ENCODE assay signal across 23 cellular contexts in genomic region chr4:80112236-80112635, GRCh38. TPM values are rescaled to one million over a fixed set of nuclear protein-coding genes. Genes with fewer than 3 reads are reported as not detected.
DNase-seq lines count a peak whose midpoint lies in the region; ATAC-seq and TF ChIP-seq lines count a peak whose summit lies in the region.
"Had no signal": no experiment of that assay in that cellular context is flagged by ENCODE, and none has a peak within 500 bp of the region (broad histone marks: within the 10 kb centered on the region; RNA-seq: fewer than 3 reads in every experiment).

No MANE protein-coding gene starts in this region.

- CTCF ChIA-PET in BJ (lab: Yijun Ruan, JAX), result interaction anchor here (0.8 to 2.1 kb wide), 3 partner anchors 9 to 13 kb away, joined by 3 to 14 read pairs (median 3); no protein-coding TSS in a partner anchor

- H3K27ac Mint-ChIP-seq in activated naive CD8-positive, alpha-beta T cell treated with anti-CD3 and anti-CD28 coated beads, Interleukin-2, amount 50 U/mL, for 24 hours, result no peak overlapping the region
- H3K27ac Mint-ChIP-seq: activated CD8-positive, alpha-beta memory T cell treated with anti-CD3 and anti-CD28 coated beads, Interleukin-2, amount 10 ng/mL, durations not matched to agents 7 days and 5 days; activated naive CD8-positive, alpha-beta T cell; activated T-helper 17 cell treated with anti-CD3 and anti-CD28 coated beads, Interleukin-2, amount 50 U/mL, for 72 hours; CD8-positive, alpha-beta T cell; mesothelial cell of epicardium; natural killer cell treated with Interleukin-12 subunit alpha and Interleukin-12 subunit beta and Interleukin-15 and Interleukin-18, amount 100 ng/mL, for 72 hours; stimulated activated effector memory CD8-positive, alpha-beta T cell treated with anti-CD3 and anti-CD28 coated beads, Interleukin-12 subunit alpha, Interleukin-12 subunit beta, amount 100 ng/mL, for 72 hours had no signal

- intact Hi-C loops in sciatic nerve (cut with DNase I), result no loop called here

- H3K36me3 ChIP-seq in BJ (ENCODE audit: control insufficient read depth, insufficient read depth, low read length), result no peaks in the 10 kb centered on the region
- H3K36me3 ChIP-seq: HAP-1, pancreas, thoracic aorta had no signal

- DNase-seq in BJ (ENCODE audit: low read depth) (peak; percentile 64), NCI-H226 (peak; percentile 82), fibroblast of the conjunctiva (ENCODE audit: low read depth) (peak; percentile 83), sciatic nerve (ENCODE audit: low spot score) (no peak), germinal center (ENCODE audit: low spot score) (no peak)
- DNase-seq in activated CD4-positive, alpha-beta T cell treated with anti-CD3 and anti-CD28 coated beads, Interleukin-2, amount 50 U/mL, for 4 hours, result no peak
- DNase-seq in activated naive CD8-positive, alpha-beta T cell treated with anti-CD3 and anti-CD28 coated beads, Interleukin-2, amount 50 U/mL, for 24 hours, result no peak
- DNase-seq: activated CD4-positive, alpha-beta T cell treated with anti-CD3 and anti-CD28 coated beads for 4 hours; activated CD8-positive, alpha-beta memory T cell treated with anti-CD3 and anti-CD28 coated beads, Interleukin-2, amount 10 ng/mL, durations not matched to agents 7 days and 5 days; CD8-positive, alpha-beta T cell; effector memory CD4-positive, alpha-beta T cell; MM.1S; pancreas; PC-3; T-helper 1 cell had no signal

- POLR2A ChIA-PET in BJ (lab: Charles Lee), result no interaction called here

- ATAC-seq in sciatic nerve, result peak; percentile 90
- no peak for ATAC-seq in activated naive CD8-positive, alpha-beta T cell treated with anti-CD3 and anti-CD28 coated beads, Interleukin-2, amount 50 U/mL, for 24 hours
- no peak for ATAC-seq in HG02571 (IDR thresholded peaks at IDR 0.05; ENCODE audit: unreplicated experiment)
- ATAC-seq: activated CD8-positive, alpha-beta memory T cell treated with anti-CD3 and anti-CD28 coated beads, Interleukin-2, amount 10 ng/mL, durations not matched to agents 7 days and 5 days; activated T-helper 17 cell treated with anti-CD3 and anti-CD28 coated beads, Interleukin-2, amount 50 U/mL, for 72 hours; CD8-positive, alpha-beta T cell; natural killer cell treated with Interleukin-12 subunit alpha and Interleukin-12 subunit beta and Interleukin-15 and Interleukin-18, amount 100 ng/mL, for 72 hours; pancreas; PC-3; stimulated activated effector memory CD8-positive, alpha-beta T cell treated with anti-CD3 and anti-CD28 coated beads, Interleukin-12 subunit alpha, Interleukin-12 subunit beta, amount 100 ng/mL, for 72 hours had no signal

- no peak for TF ChIP-seq CTCF in BJ (IDR thresholded peaks at IDR 0.05; ENCODE audit: insufficient read depth, low read depth, low read length)

- no peaks in the 10 kb centered on the region for H3K27me3 ChIP-seq in BJ (ENCODE audit: control insufficient read depth, insufficient read depth, low read length)
- H3K27me3 ChIP-seq: pancreas had no signal

- peaks cover 14% of the 10 kb centered on the region for H3K9me3 Mint-ChIP-seq in activated naive CD8-positive, alpha-beta T cell treated with anti-CD3 and anti-CD28 coated beads, Interleukin-2, amount 50 U/mL, for 24 hours

- no peak overlapping the region for H3K4me3 ChIP-seq in BJ (ENCODE audit: low read depth, low read length)
- H3K4me3 ChIP-seq: HAP-1, pancreas, thoracic aorta had no signal

- peaks cover 2% of the 10 kb centered on the region for H3K27me3 Mint-ChIP-seq in activated naive CD8-positive, alpha-beta T cell treated with anti-CD3 and anti-CD28 coated beads, Interleukin-2, amount 50 U/mL, for 24 hours
- H3K27me3 Mint-ChIP-seq: activated naive CD8-positive, alpha-beta T cell; activated T-helper 17 cell treated with anti-CD3 and anti-CD28 coated beads, Interleukin-2, amount 50 U/mL, for 72 hours had no signal

- no peaks in the 10 kb centered on the region for H3K4me1 Mint-ChIP-seq in activated naive CD8-positive, alpha-beta T cell treated with anti-CD3 and anti-CD28 coated beads, Interleukin-2, amount 50 U/mL, for 24 hours
- H3K4me1 Mint-ChIP-seq: activated T-helper 17 cell treated with anti-CD3 and anti-CD28 coated beads, Interleukin-2, amount 50 U/mL, for 72 hours; mesothelial cell of epicardium; stimulated activated effector memory CD8-positive, alpha-beta T cell treated with anti-CD3 and anti-CD28 coated beads, Interleukin-12 subunit alpha, Interleukin-12 subunit beta, amount 100 ng/mL, for 72 hours had no signal

- no peak overlapping the region for H3K4me3 Mint-ChIP-seq in activated naive CD8-positive, alpha-beta T cell treated with anti-CD3 and anti-CD28 coated beads, Interleukin-2, amount 50 U/mL, for 24 hours
- H3K4me3 Mint-ChIP-seq: activated CD8-positive, alpha-beta memory T cell treated with anti-CD3 and anti-CD28 coated beads, Interleukin-2, amount 10 ng/mL, durations not matched to agents 7 days and 5 days; activated naive CD8-positive, alpha-beta T cell; activated T-helper 17 cell treated with anti-CD3 and anti-CD28 coated beads, Interleukin-2, amount 50 U/mL, for 72 hours; CD8-positive, alpha-beta T cell; mesothelial cell of epicardium; natural killer cell treated with Interleukin-12 subunit alpha and Interleukin-12 subunit beta and Interleukin-15 and Interleukin-18, amount 100 ng/mL, for 72 hours; stimulated activated effector memory CD8-positive, alpha-beta T cell treated with anti-CD3 and anti-CD28 coated beads, Interleukin-12 subunit alpha, Interleukin-12 subunit beta, amount 100 ng/mL, for 72 hours had no signal

- H3K36me3 Mint-ChIP-seq in activated naive CD8-positive, alpha-beta T cell treated with anti-CD3 and anti-CD28 coated beads, Interleukin-2, amount 50 U/mL, for 24 hours (ENCODE audit: low read depth), result no peaks in the 10 kb centered on the region
- H3K36me3 Mint-ChIP-seq: activated naive CD8-positive, alpha-beta T cell; CD8-positive, alpha-beta T cell; stimulated activated effector memory CD8-positive, alpha-beta T cell treated with anti-CD3 and anti-CD28 coated beads, Interleukin-12 subunit alpha, Interleukin-12 subunit beta, amount 100 ng/mL, for 72 hours had no signal

RNA-seq across cellular contexts. Expression of gene ANTXR2, which starts 39.2 kb away (rescaled TPM):
- polyA plus RNA-seq in BJ (2011; rRNA removed), result 18.9 and 43.2 TPM in 2 replicates
- polyA minus RNA-seq in BJ (2011; rRNA and poly(A)+ RNA removed), result 12.6 and 13.7 TPM in 2 replicates
- 94.4 TPM for total RNA-seq in sciatic nerve

Comparison
In these comparisons a context has a peak if more than half of its experiments do, and no peak if none do; other contexts are left out.
1. DNase-seq: peak in BJ (single experiment), NCI-H226 (single experiment) and fibroblast of the conjunctiva (single experiment); none in sciatic nerve (single experiment), activated CD4-positive, alpha-beta T cell treated with anti-CD3 and anti-CD28 coated beads, Interleukin-2, amount 50 U/mL, for 4 hours (0 of 2), activated naive CD8-positive, alpha-beta T cell treated with anti-CD3 and anti-CD28 coated beads, Interleukin-2, amount 50 U/mL, for 24 hours (single experiment) and germinal center (single experiment).